Comparison of ENCODE assay signal across 20 cellular contexts in the genomic region with DNA sequence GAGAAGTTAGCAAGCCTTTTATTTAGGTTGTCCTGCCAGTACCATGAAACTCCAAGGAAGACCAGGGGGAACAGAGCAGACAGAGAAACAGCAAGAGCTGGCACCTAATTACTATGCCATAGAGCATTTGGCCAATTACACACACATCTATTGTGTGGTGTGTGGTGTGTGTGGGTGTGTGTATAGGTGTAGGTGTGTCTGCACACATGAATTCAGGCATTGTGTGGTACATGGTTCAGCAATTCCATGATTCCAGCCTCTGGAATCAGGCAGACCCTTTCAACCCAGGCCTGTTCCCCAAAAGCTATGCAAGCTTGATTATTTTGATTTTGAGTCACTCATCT. TPM values are rescaled to one million over a fixed set of nuclear protein-coding genes. Genes with fewer than 3 reads are reported as not detected.
DNase-seq lines count a peak whose midpoint lies in the region; ATAC-seq, FAIRE-seq and TF ChIP-seq lines count a peak whose summit lies in the region.
"Had no signal": no experiment of that assay in that cellular context is flagged by ENCODE, and none has a peak within 500 bp of the region (broad histone marks: within the 10 kb centered on the region; RNA-seq: fewer than 3 reads in every experiment).

No MANE protein-coding gene starts in this region.

- no peak overlapping the region for H2BK20ac ChIP-seq in H1 (ENCODE audit: low read length)

- H3K23ac ChIP-seq in H1 (ENCODE audit: insufficient read length): no peak overlapping the region

- H4K91ac ChIP-seq in H1 (replicated peaks; ENCODE audit: insufficient read length, low read length): no peak overlapping the region

- H2BK12ac ChIP-seq in H1 (ENCODE audit: low read depth, low read length): no peak overlapping the region

- H3K79me1 ChIP-seq in H1 (ENCODE audit: low read depth, low read length): no peaks in the 10 kb centered on the region

- no peaks in the 10 kb centered on the region; a peak in 1 of 8 replicates for H3K36me3 ChIP-seq in H1 (ENCODE audit: control insufficient read depth in 2 of 4, insufficient read depth in 4 of 4, low read length in 3 of 4)
- no peaks in the 10 kb centered on the region for H3K36me3 ChIP-seq in mucosa of descending colon (ENCODE audit: low read depth)
- H3K36me3 ChIP-seq in PC-3 (ENCODE audit: low read depth, low read length): no peaks in the 10 kb centered on the region

- peak overlapping the region; percentile 79 for H3K27ac Mint-ChIP-seq in progenitor cell of endocrine pancreas
- H3K27ac Mint-ChIP-seq: HFFc6 had no signal

- H2AFZ ChIP-seq in H1 (ENCODE audit: low read length) (no peak overlapping the region), PC-3 (ENCODE audit: low read length) (no peak overlapping the region)

- no peaks in the 10 kb centered on the region for H3K9me3 Mint-ChIP-seq in progenitor cell of endocrine pancreas (ENCODE audit: low read depth)
- H3K9me3 Mint-ChIP-seq: HFFc6 had no signal

- no peaks in the 10 kb centered on the region for H3K9me3 ChIP-seq in H1 (ENCODE audit: insufficient read depth in 2 of 2, low read depth in 1 of 2, low read length in 1 of 2)
- no peaks in the 10 kb centered on the region for H3K9me3 ChIP-seq in mucosa of descending colon
- H3K9me3 ChIP-seq in PC-3 (ENCODE audit: low read length): no peaks in the 10 kb centered on the region

- no peak overlapping the region for H3K14ac ChIP-seq in H1 (ENCODE audit: insufficient read length)

- H2AK5ac ChIP-seq in H1 (ENCODE audit: low read depth, low read length): no peak overlapping the region

- DNase-seq in NCI-H69 (lab: John Stamatoyannopoulos, UW) (peak; percentile 69), H1 (ENCODE audit: low read depth in 1 of 2, low spot score in 2 of 2) (no peak), mucosa of descending colon (no peak), progenitor cell of endocrine pancreas (ENCODE audit: low spot score, unreplicated experiment) (no peak), PC-3 (no peak), HT-29 (ENCODE audit: low spot score) (no peak)
- no peak for DNase-seq in stimulated activated CD4-positive, alpha-beta T cell treated with anti-CD3 and anti-CD28 coated beads, Interleukin-4, amount 100 ng/mL, for 4 hours
- DNase-seq: EL, GF-D8, H7, HFFc6, Karpas-422, NCI-H1694, NCI-H2081, NCI-H2171 treated with DMSO at 0.1 percent for 48 hours, Right ventricle myocardium superior had no signal

- H4K20me1 ChIP-seq in H1 (replicated peaks in 1 of 2; ENCODE audit: control insufficient read depth in 1 of 2, insufficient read depth in 2 of 2, low read length in 2 of 2): no peaks in the 10 kb centered on the region
- no peaks in the 10 kb centered on the region for H4K20me1 ChIP-seq in PC-3 (ENCODE audit: low read length)

- H3K4me1 ChIP-seq in H1 (replicated peaks in 1 of 4; ENCODE audit: control insufficient read depth in 3 of 4, insufficient read depth in 4 of 4, low read length in 3 of 4): no peaks in the 10 kb centered on the region
- H3K4me1 ChIP-seq in mucosa of descending colon (ENCODE audit: low read depth): peaks cover 13% of the 10 kb centered on the region
- peaks cover 22% of the 10 kb centered on the region for H3K4me1 ChIP-seq in PC-3 (ENCODE audit: insufficient read depth, low read length)

- no peak for FAIRE-seq in H1 (lab: Jason Lieb, UNC)
- FAIRE-seq: A204.1, GM19239 had no signal

- BruUV-seq in PC-3 (replicated peaks; lab: Mats Ljungman, UMichigan): no TSS peak

- TF ChIP-seq POLR2A in H1 (IDR thresholded peaks at IDR 0.05; ENCODE audit: control extremely low read depth in 1 of 2, low read depth in 2 of 2, low read length in 2 of 2): no peak

- no peaks in the 10 kb centered on the region for H3F3A ChIP-seq in PC-3 (ENCODE audit: low read length, unreplicated experiment)

- POLR2A ChIA-PET in H1 (lab: Charles Lee; ENCODE audit: partially characterized antibody) (no interaction called here), PC-3 (lab: Charles Lee; ENCODE audit: unreplicated experiment) (no interaction called here)

- no peak overlapping the region for H3K18ac ChIP-seq in H1 (ENCODE audit: extremely low read depth, low read length)

- H3K27ac ChIP-seq in H1 (ENCODE audit: low read depth, low read length) (no peak overlapping the region), PC-3 (ENCODE audit: low read length) (no peak overlapping the region)
- H3K27ac ChIP-seq: C4-2B, HL-60 had no signal

- TF ChIP-seq CTCF in H1 (IDR thresholded peaks at IDR 0.05; ENCODE audit: control extremely low read depth in 1 of 3, insufficient read depth in 1 of 3, low read depth in 1 of 3, low read length in 3 of 3) (no peak), mucosa of descending colon (IDR thresholded peaks at IDR 0.05) (no peak), progenitor cell of endocrine pancreas (IDR thresholded peaks at IDR 0.05; ENCODE audit: unreplicated experiment) (no peak), PC-3 (conservative IDR thresholded peaks at IDR 0.05; ENCODE audit: low read depth, low read length) (no peak)

- CTCF ChIA-PET in H1 (lab: Charles Lee; ENCODE audit: partially characterized antibody) (no interaction called here), PC-3 (lab: Charles Lee) (no interaction called here)

- no peak overlapping the region for H4K8ac ChIP-seq in H1 (ENCODE audit: extremely low read depth, insufficient read depth, low read length)

- H3K4me1 Mint-ChIP-seq in progenitor cell of endocrine pancreas (ENCODE audit: low read depth): peaks cover 22% of the 10 kb centered on the region

- H3K56ac ChIP-seq in H1 (replicated peaks; ENCODE audit: insufficient read length, low read depth, low read length): no peak overlapping the region

- no peaks in the 10 kb centered on the region for H3K79me2 ChIP-seq in H1 (ENCODE audit: control insufficient read depth in 1 of 2, insufficient read depth in 2 of 2, low read length in 2 of 2)
- no peaks in the 10 kb centered on the region for H3K79me2 ChIP-seq in PC-3 (ENCODE audit: low read length)

- ATAC-seq in mucosa of descending colon (peak; percentile 57), PC-3 (no peak)

- H3K9ac ChIP-seq in H1 (replicated peaks in 1 of 4; ENCODE audit: extremely low read depth in 1 of 4, low read depth in 3 of 4, low read length in 3 of 4) (no peak overlapping the region), PC-3 (ENCODE audit: low read length) (no peak overlapping the region)

- H3K9me2 ChIP-seq in PC-3 (replicated peaks; ENCODE audit: low read length): no peaks in the 10 kb centered on the region

- no peak overlapping the region for H3K4me3 Mint-ChIP-seq in progenitor cell of endocrine pancreas (ENCODE audit: low read depth)
- H3K4me3 Mint-ChIP-seq: HFFc6 had no signal

- intact Hi-C loops in mucosa of descending colon (cut with DNase I, micrococcal nuclease) (no loop called here), PC-3 (cut with micrococcal nuclease) (no loop called here)

- no peaks in the 10 kb centered on the region for H3K23me2 ChIP-seq in H1 (ENCODE audit: low read depth, low read length)

- no peak overlapping the region for H2BK5ac ChIP-seq in H1 (ENCODE audit: low read depth, low read length)

- no peaks in the 10 kb centered on the region for H3K27me3 ChIP-seq in H1 (replicated peaks in 1 of 4; ENCODE audit: control insufficient read depth in 3 of 4, extremely low read depth in 1 of 4, insufficient read depth in 3 of 4, low read length in 3 of 4)
- no peaks in the 10 kb centered on the region for H3K27me3 ChIP-seq in PC-3 (ENCODE audit: low read length)

- H4K5ac ChIP-seq in H1 (ENCODE audit: insufficient read length, low read depth, low read length): peak overlapping the region; percentile 40

- H3K27me3 Mint-ChIP-seq in progenitor cell of endocrine pancreas: no peaks in the 10 kb centered on the region

- no peak for TF ChIP-seq EP300 in H1 (IDR thresholded peaks at IDR 0.05; ENCODE audit: borderline replicate concordance in 1 of 2, low read depth in 2 of 2, low read length in 2 of 2)

- TF ChIP-seq RAD21 in H1 (IDR thresholded peaks at IDR 0.05 in 1 of 2, conservative IDR thresholded peaks at IDR 0.05 in 1 of 2; ENCODE audit: low read depth in 2 of 2, low read length in 2 of 2): no peak

- H3K4me3 ChIP-seq in H1 (ENCODE audit: extremely low read depth in 1 of 4, insufficient read depth in 2 of 4, low read depth in 3 of 4, low read length in 4 of 4) (no peak overlapping the region), mucosa of descending colon (no peak overlapping the region), PC-3 (ENCODE audit: low read length) (no peak overlapping the region)

- H2BK120ac ChIP-seq in H1 (replicated peaks; ENCODE audit: low read depth, low read length): no peak overlapping the region

- no peak overlapping the region for H2BK15ac ChIP-seq in H1 (ENCODE audit: low read length)

- no peak overlapping the region for H3K4ac ChIP-seq in H1 (replicated peaks; ENCODE audit: insufficient read length, low read depth, low read length)

- H3K36me3 Mint-ChIP-seq in progenitor cell of endocrine pancreas (ENCODE audit: insufficient read depth): peaks cover 8% of the 10 kb centered on the region

- H3K4me2 ChIP-seq in H1 (ENCODE audit: insufficient read depth in 1 of 2, low read depth in 2 of 2, low read length in 2 of 2) (no peak overlapping the region), PC-3 (ENCODE audit: low read length) (no peak overlapping the region)

RNA-seq across cellular contexts. Expression of gene IQCK, which starts 25.7 kb away (rescaled TPM):
- total RNA-seq in H1 (2021; fragmentation: NEBNext Ultra II Directional; extraction: Animal tissue kit (Norgen Biotek cat#: 25700)): 5.8 and 6.2 TPM in 2 replicates
- polyA plus RNA-seq in H1 (2011; rRNA removed): 9.3 and 10.4 TPM in 2 replicates
- polyA plus RNA-seq in H1 (2011; cell fraction: cytosol; rRNA removed): 7.9 TPM
- 4.7 TPM for polyA plus RNA-seq in H1 (2011; cell fraction: nucleus; rRNA removed)
- polyA plus RNA-seq in H1 (2012, experiment 1 of 2): 4.6 to 7.0 TPM (median 5.2 TPM) in 4 replicates
- 1.3 TPM for polyA plus RNA-seq in H1 (2012, experiment 2 of 2)
- 3.9 TPM for polyA plus RNA-seq in H1 (2013, experiment 1 of 2)
- polyA plus RNA-seq in H1 (2013, experiment 2 of 2): 3.7 TPM
- polyA minus RNA-seq in H1 (2011; rRNA and poly(A)+ RNA removed): 6.1 and 7.3 TPM in 2 replicates
- 2.9 TPM for polyA minus RNA-seq in H1 (2011; cell fraction: cytosol; rRNA and poly(A)+ RNA removed)
- 12.8 TPM for polyA minus RNA-seq in H1 (2011; cell fraction: nucleus; rRNA and poly(A)+ RNA removed)
- total RNA-seq in mucosa of descending colon: 10 to 100 TPM in 2 of 3 donors, 1 to 10 TPM in 1; 9.1 to 14.0 (median 12.0) TPM
- 31.5 and 33.2 TPM in 2 replicates for total RNA-seq in progenitor cell of endocrine pancreas
- total RNA-seq in PC-3 (2014; rRNA removed): 3.3 and 8.9 TPM in 2 replicates
- 4.3 and 5.7 TPM in 2 replicates for total RNA-seq in HT-29 (2014; rRNA removed; shearing (Covaris generic))

RNA-seq across cellular contexts. Expression of gene KNOP1, which starts 25.8 kb away (rescaled TPM):
- 80.8 and 87.9 TPM in 2 replicates for total RNA-seq in H1 (2021; fragmentation: NEBNext Ultra II Directional; extraction: Animal tissue kit (Norgen Biotek cat#: 25700))
- 21.3 and 21.6 TPM in 2 replicates for polyA plus RNA-seq in H1 (2011; rRNA removed)
- 30.6 TPM for polyA plus RNA-seq in H1 (2011; cell fraction: cytosol; rRNA removed)
- 28.8 TPM for polyA plus RNA-seq in H1 (2011; cell fraction: nucleus; rRNA removed)
- polyA plus RNA-seq in H1 (2012, experiment 1 of 2): 79.8 to 109 TPM (median 84.5 TPM) in 4 replicates
- polyA plus RNA-seq in H1 (2012, experiment 2 of 2): 58.1 TPM
- 166 TPM for polyA plus RNA-seq in H1 (2013, experiment 1 of 2)
- 154 TPM for polyA plus RNA-seq in H1 (2013, experiment 2 of 2)
- 48.1 and 53.1 TPM in 2 replicates for polyA minus RNA-seq in H1 (2011; rRNA and poly(A)+ RNA removed)
- polyA minus RNA-seq in H1 (2011; cell fraction: cytosol; rRNA and poly(A)+ RNA removed): 24.3 TPM
- polyA minus RNA-seq in H1 (2011; cell fraction: nucleus; rRNA and poly(A)+ RNA removed): 57.8 TPM
- 10 to 100 TPM; 13.1 to 23.5 (median 20.7) TPM for total RNA-seq in mucosa of descending colon
- total RNA-seq in progenitor cell of endocrine pancreas: 56.0 and 58.1 TPM in 2 replicates
- total RNA-seq in PC-3 (2014; rRNA removed): 13.6 and 18.8 TPM in 2 replicates
- 17.0 and 19.2 TPM in 2 replicates for total RNA-seq in HT-29 (2014; rRNA removed; shearing (Covaris generic))
